8 cellular contexts compared by ENCODE assay signal in genomic region chr6:26273673-26274595, GRCh38.
A peak's percentile ranks its signal among the peaks of the same experiment; 100 is the strongest.
DNase-seq lines count a peak whose midpoint lies in the region; ATAC-seq and TF ChIP-seq lines count a peak whose summit lies in the region.

No MANE protein-coding gene starts in this region.

- H3K27me3 Mint-ChIP-seq in activated CD4-positive, alpha-beta T cell treated with anti-CD3 and anti-CD28 coated beads for 36 hours = no peaks in the 10 kb centered on the region
- no peaks in the 10 kb centered on the region for H3K27me3 Mint-ChIP-seq in T-helper 2 cell treated with Interferon-gamma antibody and Interleukin-4, amounts not matched to agents 5 μg/mL and 100 μg/mL, for 36 hours (ENCODE audit: low read depth)

- CTCF ChIA-PET in activated CD4-positive, alpha-beta T cell treated with anti-CD3 and anti-CD28 coated beads for 36 hours (lab: Charles Lee) = interaction anchor here (0.5 to 3.1 kb wide), 9 partner anchors 10 to 100 kb away, joined by 3 to 23 read pairs (median 4); a partner anchor contains a TSS

- no peaks in the 10 kb centered on the region for H4K20me1 ChIP-seq in hepatocyte (ENCODE audit: insufficient read depth, poor library complexity, severe bottlenecking)

- intact Hi-C loops in activated CD4-positive, alpha-beta T cell treated with anti-CD3 and anti-CD28 coated beads for 36 hours (cut with DNase I, micrococcal nuclease) = loop anchor here (1.0 to 5.0 kb wide), 8 partner anchors 11 to 1533 kb away; a partner anchor contains a TSS

- peaks cover 7% of the 10 kb centered on the region for H3K36me3 Mint-ChIP-seq in activated CD4-positive, alpha-beta T cell treated with anti-CD3 and anti-CD28 coated beads for 36 hours (ENCODE audit: low read depth)
- H3K36me3 Mint-ChIP-seq in T-helper 2 cell treated with Interferon-gamma antibody and Interleukin-4, amounts not matched to agents 5 μg/mL and 100 μg/mL, for 36 hours (ENCODE audit: low read depth) = peaks cover 2% of the 10 kb centered on the region

- H3K4me1 Mint-ChIP-seq in activated CD4-positive, alpha-beta T cell treated with anti-CD3 and anti-CD28 coated beads for 36 hours = peaks cover 20% of the 10 kb centered on the region
- peaks cover 29% of the 10 kb centered on the region for H3K4me1 Mint-ChIP-seq in T-helper 2 cell treated with Interferon-gamma antibody and Interleukin-4, amounts not matched to agents 5 μg/mL and 100 μg/mL, for 36 hours (ENCODE audit: low read depth)

- H3K79me2 ChIP-seq in hepatocyte = no peaks in the 10 kb centered on the region

- no peak for TF ChIP-seq CTCF in hepatocyte (IDR thresholded peaks at IDR 0.05; ENCODE audit: poor library complexity)

- WGBS in hepatocyte (ENCODE audit: low lambda C conversion rate, missing lambda C conversion rate) = 14% methylated on average over 21 of the region's 21 CpGs

- no peaks in the 10 kb centered on the region for H3K27me3 ChIP-seq in hepatocyte

- H2AFZ ChIP-seq in hepatocyte = peak overlapping the region; percentile 61

- H3K27ac Mint-ChIP-seq in activated CD4-positive, alpha-beta T cell treated with anti-CD3 and anti-CD28 coated beads for 36 hours = no peak overlapping the region
- no peak overlapping the region for H3K27ac Mint-ChIP-seq in T-helper 2 cell treated with Interferon-gamma antibody and Interleukin-4, amounts not matched to agents 5 μg/mL and 100 μg/mL, for 36 hours

- no peaks in the 10 kb centered on the region for H3K9me3 Mint-ChIP-seq in activated CD4-positive, alpha-beta T cell treated with anti-CD3 and anti-CD28 coated beads for 36 hours (ENCODE audit: low read depth)
- H3K9me3 Mint-ChIP-seq in T-helper 2 cell treated with Interferon-gamma antibody and Interleukin-4, amounts not matched to agents 5 μg/mL and 100 μg/mL, for 36 hours = no peaks in the 10 kb centered on the region

- no peaks in the 10 kb centered on the region for H3K9me3 ChIP-seq in hepatocyte (ENCODE audit: low read depth)

- peaks cover 5% of the 10 kb centered on the region for H3K4me1 ChIP-seq in hepatocyte (ENCODE audit: insufficient read depth)

- H3K27ac ChIP-seq in hepatocyte (peak overlapping the region; percentile 95), substantia nigra (ENCODE audit: low read depth, low read length, poor library complexity, severe bottlenecking) (peak overlapping the region; percentile 47)

- peak overlapping the region; percentile 84 for H3K4me2 ChIP-seq in hepatocyte

- H3K36me3 ChIP-seq in hepatocyte (replicated peaks; ENCODE audit: insufficient read depth, low read depth) = no peaks in the 10 kb centered on the region

- no peaks in the 10 kb centered on the region for H3K9me2 ChIP-seq in hepatocyte (replicated peaks; ENCODE audit: insufficient read depth)

- POLR2A ChIA-PET in activated CD4-positive, alpha-beta T cell treated with anti-CD3 and anti-CD28 coated beads for 36 hours (lab: Charles Lee) = interaction anchor here (0.6 to 7.9 kb wide), 21 partner anchors 10 to 1344 kb away, joined by 3 to 107 read pairs (median 6); a partner anchor contains a TSS

- peak; percentile 1 for ATAC-seq in activated CD4-positive, alpha-beta T cell treated with anti-CD3 and anti-CD28 coated beads for 36 hours
- ATAC-seq in HG03442 (IDR thresholded peaks at IDR 0.05; ENCODE audit: unreplicated experiment) = no peak
- ATAC-seq in HG02610 (IDR thresholded peaks at IDR 0.05; ENCODE audit: unreplicated experiment) = no peak
- ATAC-seq in GM21737 (IDR thresholded peaks at IDR 0.05; ENCODE audit: unreplicated experiment) = no peak

- peak; percentile 16 for DNase-seq in activated CD4-positive, alpha-beta T cell treated with anti-CD3 and anti-CD28 coated beads for 36 hours
- DNase-seq in activated CD4-positive, alpha-beta T cell treated with anti-CD3 and anti-CD28 coated beads, Interleukin-2, amount 50 U/mL, for 48 hours = no peak
- peak; percentile 19 for DNase-seq in T-helper 2 cell treated with Interferon-gamma antibody and Interleukin-4, amounts not matched to agents 5 μg/mL and 100 μg/mL, for 36 hours (ENCODE audit: low spot score)
- no peak for DNase-seq in hepatocyte (ENCODE audit: low spot score)
- DNase-seq in substantia nigra (lab: John Stamatoyannopoulos, UW) = no peak

- no peak overlapping the region for H3K4me3 Mint-ChIP-seq in activated CD4-positive, alpha-beta T cell treated with anti-CD3 and anti-CD28 coated beads for 36 hours
- no peak overlapping the region for H3K4me3 Mint-ChIP-seq in T-helper 2 cell treated with Interferon-gamma antibody and Interleukin-4, amounts not matched to agents 5 μg/mL and 100 μg/mL, for 36 hours

- peak overlapping the region; percentile 61 for H3K4me3 ChIP-seq in hepatocyte

Comparison
In these comparisons a context has a peak if more than half of its experiments do, and no peak if none do; other contexts are left out.
1. DNase-seq: peak in activated CD4-positive, alpha-beta T cell treated with anti-CD3 and anti-CD28 coated beads for 36 hours (single experiment) and T-helper 2 cell treated with Interferon-gamma antibody and Interleukin-4, amounts not matched to agents 5 μg/mL and 100 μg/mL, for 36 hours (single experiment); none in activated CD4-positive, alpha-beta T cell treated with anti-CD3 and anti-CD28 coated beads, Interleukin-2, amount 50 U/mL, for 48 hours (0 of 2), hepatocyte (single experiment) and substantia nigra (0 of 49).